Comparison of ENCODE assay signal across 19 cellular contexts in the genomic region with DNA sequence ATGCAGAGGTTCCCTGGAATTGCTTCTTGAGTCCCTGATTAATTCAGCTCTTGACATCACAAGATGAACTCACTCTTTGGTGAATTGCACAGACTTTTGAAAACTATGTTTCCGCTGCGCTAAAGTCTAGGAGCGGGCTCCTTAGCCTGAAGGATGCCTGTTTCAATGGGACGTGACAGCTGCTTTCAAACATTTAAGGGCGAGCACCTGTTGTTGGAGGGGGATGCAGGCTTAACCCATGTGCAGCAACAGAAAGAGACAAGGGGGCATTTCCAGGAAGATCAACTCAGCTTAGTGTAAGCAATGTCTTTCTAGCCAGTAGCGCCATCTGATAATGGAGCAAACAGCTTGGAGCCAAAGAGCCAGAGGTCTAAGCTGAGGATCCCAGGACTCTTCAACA. TPM values are rescaled to one million over a fixed set of nuclear protein-coding genes. Genes with fewer than 3 reads are reported as not detected.
DNase-seq lines count a peak whose midpoint lies in the region; TF ChIP-seq lines count a peak whose summit lies in the region.
"Had no signal": no experiment of that assay in that cellular context is flagged by ENCODE, and none has a peak within 500 bp of the region (broad histone marks: within the 10 kb centered on the region; RNA-seq: fewer than 3 reads in every experiment).

No MANE protein-coding gene starts in this region.

- DNase-seq in CD14-positive monocyte (ENCODE audit: low spot score) (no peak), NCI-H82 (lab: John Stamatoyannopoulos, UW) (peak; percentile 70), esophagus squamous epithelium (lab: John Stamatoyannopoulos, UW) (no peak), smooth muscle cell (lab: John Stamatoyannopoulos, UW; ENCODE audit: unreplicated experiment) (no peak)
- no peak for DNase-seq in activated CD4-positive, alpha-beta T cell treated with anti-CD3 and anti-CD28 coated beads, Interleukin-2, amount 50 U/mL, for 4 hours
- no peak for DNase-seq in activated effector memory CD4-positive, alpha-beta T cell treated with anti-CD3 and anti-CD28 coated beads, Interleukin-2, amount 50 U/mL, for 16 hours
- DNase-seq: AML-193; CD4-positive, alpha-beta memory T cell; GF-D8; GOT3; HFFc6; KBM-7; NCI-H146; NCI-H2081 treated with DMSO at 0.1 percent for 48 hours; NCI-H446; NCI-H774; Peyer's patch; SHP77 had no signal

- H3F3A ChIP-seq in smooth muscle cell (ENCODE audit: low read depth), result no peaks in the 10 kb centered on the region

- H3K27ac Mint-ChIP-seq in CD14-positive monocyte, result peak overlapping the region in 5 of 7 donors; percentile 54 to 89 (median 58)
- H3K27ac Mint-ChIP-seq: HFFc6 had no signal

- peaks cover 92% of the 10 kb centered on the region for H3K4me1 Mint-ChIP-seq in CD14-positive monocyte

- no peak for TF ChIP-seq CTCF in CD14-positive monocyte (IDR thresholded peaks at IDR 0.05)
- no peak for TF ChIP-seq CTCF in esophagus squamous epithelium (IDR thresholded peaks at IDR 0.05)
- TF ChIP-seq CTCF in smooth muscle cell (IDR thresholded peaks at IDR 0.05; ENCODE audit: borderline replicate concordance, insufficient read depth, poor library complexity, severe bottlenecking), result no peak

- WGBS in esophagus squamous epithelium, 2 donors, result 100% methylated on average over 3 of the region's 6 CpGs; no CpG with 5 or more reads in 1 of the 2 donors
- 95% methylated on average over 6 of the region's 6 CpGs for WGBS in smooth muscle cell (ENCODE audit: low lambda C conversion rate)

- H3K27ac ChIP-seq in esophagus squamous epithelium, result peak overlapping the region in 3 of 4 donors; percentile 58 to 86 (median 81)
- peak overlapping the region; percentile 86 for H3K27ac ChIP-seq in skeletal muscle tissue (ENCODE audit: low read depth, low read length)
- no peak overlapping the region for H3K27ac ChIP-seq in smooth muscle cell (ENCODE audit: low read depth)

- H3K4me1 ChIP-seq in esophagus squamous epithelium (peaks cover 6 to 61% (median 41%) of the 10 kb centered on the region in 3 donors), skeletal muscle tissue (ENCODE audit: control insufficient read depth in 3 of 3, insufficient read depth in 3 of 3, low read length in 3 of 3) (peaks cover 47 to 64% (median 51%) of the 10 kb centered on the region in 3 donors), smooth muscle cell (ENCODE audit: low read depth) (no peaks in the 10 kb centered on the region)

- H3K27me3 Mint-ChIP-seq in CD14-positive monocyte (ENCODE audit: low read depth in 3 of 3), result peaks cover 0 to 11% (median 0%) of the 10 kb centered on the region in 3 donors
- H3K27me3 Mint-ChIP-seq: CD4-positive, alpha-beta memory T cell had no signal

- no peak overlapping the region for H2AFZ ChIP-seq in smooth muscle cell (ENCODE audit: low read depth)

- no peaks in the 10 kb centered on the region for H3K36me3 ChIP-seq in esophagus squamous epithelium
- no peaks in the 10 kb centered on the region for H3K36me3 ChIP-seq in skeletal muscle tissue (ENCODE audit: control insufficient read depth in 3 of 3, insufficient read depth in 3 of 3, low read length in 3 of 3)
- no peaks in the 10 kb centered on the region for H3K36me3 ChIP-seq in smooth muscle cell (ENCODE audit: low read depth)
- H3K36me3 ChIP-seq: Peyer's patch had no signal

- no peak overlapping the region for H3K4me2 ChIP-seq in smooth muscle cell

- peaks cover 77% of the 10 kb centered on the region for H3K79me2 ChIP-seq in smooth muscle cell (ENCODE audit: low read depth)

- H3K27me3 ChIP-seq in esophagus squamous epithelium, result no peaks in the 10 kb centered on the region
- H3K27me3 ChIP-seq in skeletal muscle tissue (ENCODE audit: control insufficient read depth in 3 of 3, insufficient read depth in 3 of 3, low read length in 3 of 3), result no peaks in the 10 kb centered on the region
- H3K27me3 ChIP-seq in smooth muscle cell (ENCODE audit: low read depth), result no peaks in the 10 kb centered on the region
- H3K27me3 ChIP-seq: Peyer's patch had no signal

- no peaks in the 10 kb centered on the region for H3K9me3 ChIP-seq in esophagus squamous epithelium
- no peaks in the 10 kb centered on the region for H3K9me3 ChIP-seq in skeletal muscle tissue (ENCODE audit: control insufficient read depth in 3 of 3, low read length in 3 of 3)
- H3K9me3 ChIP-seq in smooth muscle cell (replicated peaks; ENCODE audit: low read depth), result no peaks in the 10 kb centered on the region
- H3K9me3 ChIP-seq: Peyer's patch had no signal

- no peak for TF ChIP-seq POLR2A in esophagus squamous epithelium (IDR thresholded peaks at IDR 0.05)

- H3K9ac ChIP-seq in skeletal muscle tissue (ENCODE audit: low read depth in 1 of 3, low read length in 3 of 3) (no peak overlapping the region), smooth muscle cell (ENCODE audit: low read depth) (no peak overlapping the region)

- H3K4me3 ChIP-seq in esophagus squamous epithelium, result no peak overlapping the region
- no peak overlapping the region for H3K4me3 ChIP-seq in skeletal muscle tissue (ENCODE audit: low read length in 3 of 3)
- H3K4me3 ChIP-seq in smooth muscle cell, result no peak overlapping the region
- H3K4me3 ChIP-seq: Peyer's patch had no signal

- intact Hi-C loops in CD14-positive monocyte (cut with micrococcal nuclease) (no loop called here), esophagus squamous epithelium (cut with DNase I) (no loop called here)

- no peaks in the 10 kb centered on the region for H3K9me3 Mint-ChIP-seq in CD14-positive monocyte
- H3K9me3 Mint-ChIP-seq: HFFc6 had no signal

- H3K36me3 Mint-ChIP-seq in CD14-positive monocyte, result peaks cover 23 to 25% of the 10 kb centered on the region in 2 donors
- H3K36me3 Mint-ChIP-seq: CD4-positive, alpha-beta memory T cell had no signal

- no peak overlapping the region for H3K4me3 Mint-ChIP-seq in CD14-positive monocyte
- H3K4me3 Mint-ChIP-seq: CD4-positive, alpha-beta memory T cell; HFFc6 had no signal

- H4K20me1 ChIP-seq in smooth muscle cell (ENCODE audit: low read depth), result peaks cover 9% of the 10 kb centered on the region

RNA-seq across cellular contexts. Expression of a gene that starts 8.4 kb away (rescaled TPM):
- polyA plus RNA-seq in CD14-positive monocyte (10 to 100 TPM; 12.2 to 15.8 TPM), smooth muscle cell (68.3 and 73.4 TPM in 2 replicates)
- total RNA-seq in esophagus squamous epithelium (10 to 100 TPM; 17.1 to 37.8 (median 26.2) TPM), skeletal muscle tissue (9.9 TPM), smooth muscle cell (45.7 and 61.3 TPM in 2 replicates)
